ENCODE assay signal across 20 cellular contexts in the genomic region with DNA sequence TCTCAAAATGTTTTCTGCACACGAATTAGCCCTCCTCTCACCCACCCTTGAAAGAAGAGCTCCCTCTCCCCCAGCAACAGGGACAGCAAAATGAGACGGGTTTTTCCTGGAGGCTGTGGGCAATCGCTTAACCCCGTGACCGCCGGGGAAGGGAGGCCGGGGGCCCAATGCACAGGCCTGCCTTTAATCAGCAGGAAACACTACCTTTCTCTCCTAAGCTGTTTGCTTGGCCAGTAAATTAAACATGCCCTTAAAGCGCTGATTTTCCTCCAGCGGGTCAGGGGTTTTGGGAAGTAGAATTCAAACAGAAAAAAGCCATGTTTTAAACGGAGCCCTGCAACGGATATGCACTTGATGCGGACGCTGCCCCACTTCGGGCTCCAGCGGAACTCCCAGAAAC.
"Had no signal": no experiment of that assay in that cellular context is flagged by ENCODE, and none has a peak within 500 bp of the region (broad histone marks: within the 10 kb centered on the region; RNA-seq: fewer than 3 reads in every experiment).

No MANE protein-coding gene starts in this region.

- H3K27ac ChIP-seq: epithelial cell of prostate, esophagus squamous epithelium, heart right ventricle, left ventricle myocardium inferior, right lobe of liver, testis, upper lobe of left lung had no signal

- H3K36me3 ChIP-seq: esophagus squamous epithelium, heart right ventricle, left ventricle myocardium inferior, right lobe of liver, upper lobe of left lung had no signal

- ATAC-seq: activated CD8-positive, alpha-beta T cell treated with anti-CD3 and anti-CD28 coated beads for 36 hours; activated naive CD4-positive, alpha-beta T cell treated with anti-CD3 and anti-CD28 coated beads, Interleukin-2, amount 50 U/mL, for 72 hours; heart right ventricle; mucosa of descending colon; right lobe of liver; T-cell had no signal

- H3K27me3 ChIP-seq: right lobe of liver, testis, upper lobe of left lung had no signal

- DNase-seq: activated CD4-positive, alpha-beta T cell treated with anti-CD3 and anti-CD28 coated beads for 1 hour; activated CD4-positive, alpha-beta T cell treated with anti-CD3 and anti-CD28 coated beads, Interleukin-2, amount 10 ng/mL, durations not matched to agents 7 days and 5 days; activated CD8-positive, alpha-beta T cell treated with anti-CD3 and anti-CD28 coated beads for 36 hours; activated naive CD4-positive, alpha-beta T cell; activated T-cell treated with anti-CD3 and anti-CD28 coated beads, Interleukin-2, amount 50 U/mL, for 48 hours; effector CD8-positive, alpha-beta T cell; esophagus squamous epithelium; foreskin melanocyte; heart right ventricle; left ventricle myocardium inferior; mucosa of descending colon; occipital lobe; right lobe of liver; stimulated activated CD4-positive, alpha-beta T cell treated with anti-CD3 and anti-CD28 coated beads, Interleukin-2, amount 100 ng/mL, for 48 hours; stimulated activated naive CD4-positive, alpha-beta T cell treated with Interleukin-2 at 50 U/mL for 16 hours; T-cell; testis had no signal

- H3K9me3 Mint-ChIP-seq: activated CD4-positive, alpha-beta T cell treated with anti-CD3 and anti-CD28 coated beads, Interleukin-2, amount 10 ng/mL, durations not matched to agents 7 days and 5 days; activated CD8-positive, alpha-beta T cell treated with anti-CD3 and anti-CD28 coated beads for 36 hours; activated naive CD4-positive, alpha-beta T cell treated with anti-CD3 and anti-CD28 coated beads, Interleukin-2, amount 50 U/mL, for 72 hours; T-cell had no signal

- H3K9me3 ChIP-seq: esophagus squamous epithelium, heart right ventricle, left ventricle myocardium inferior, mucosa of descending colon, right lobe of liver, testis, upper lobe of left lung had no signal

- H3K4me1 Mint-ChIP-seq: activated CD4-positive, alpha-beta T cell treated with anti-CD3 and anti-CD28 coated beads, Interleukin-2, amount 10 ng/mL, durations not matched to agents 7 days and 5 days; T-cell had no signal

- H3K4me3 ChIP-seq: esophagus squamous epithelium, heart right ventricle, left ventricle myocardium inferior, mucosa of descending colon, right lobe of liver, testis, upper lobe of left lung had no signal

- H3K4me1 ChIP-seq: right lobe of liver had no signal

- H3K4me3 Mint-ChIP-seq: activated CD4-positive, alpha-beta T cell treated with anti-CD3 and anti-CD28 coated beads, Interleukin-2, amount 10 ng/mL, durations not matched to agents 7 days and 5 days; activated CD8-positive, alpha-beta T cell treated with anti-CD3 and anti-CD28 coated beads for 36 hours; T-cell had no signal

- H3K27ac Mint-ChIP-seq: activated CD4-positive, alpha-beta T cell treated with anti-CD3 and anti-CD28 coated beads, Interleukin-2, amount 10 ng/mL, durations not matched to agents 7 days and 5 days; activated CD8-positive, alpha-beta T cell treated with anti-CD3 and anti-CD28 coated beads for 36 hours; activated naive CD4-positive, alpha-beta T cell treated with anti-CD3 and anti-CD28 coated beads, Interleukin-2, amount 50 U/mL, for 72 hours; T-cell had no signal

- H3K36me3 Mint-ChIP-seq: activated naive CD4-positive, alpha-beta T cell treated with anti-CD3 and anti-CD28 coated beads, Interleukin-2, amount 50 U/mL, for 72 hours; T-cell had no signal
